Comparison of ENCODE assay signal across 1 cellular context in genomic region chr16:4402439-4403132, GRCh38.
TF ChIP-seq lines count a peak whose summit lies in the region.

No MANE protein-coding gene starts in this region.

TF ChIP-seq in GM23338, 12 proteins besides CTCF, POLR2A, EP300 and RAD21 (continued from another document):
- no peak for TF ChIP-seq REST (IDR thresholded peaks at IDR 0.05; ENCODE audit: unreplicated experiment)
